Comparison of ENCODE assay signal across 17 cellular contexts in the genomic region with DNA sequence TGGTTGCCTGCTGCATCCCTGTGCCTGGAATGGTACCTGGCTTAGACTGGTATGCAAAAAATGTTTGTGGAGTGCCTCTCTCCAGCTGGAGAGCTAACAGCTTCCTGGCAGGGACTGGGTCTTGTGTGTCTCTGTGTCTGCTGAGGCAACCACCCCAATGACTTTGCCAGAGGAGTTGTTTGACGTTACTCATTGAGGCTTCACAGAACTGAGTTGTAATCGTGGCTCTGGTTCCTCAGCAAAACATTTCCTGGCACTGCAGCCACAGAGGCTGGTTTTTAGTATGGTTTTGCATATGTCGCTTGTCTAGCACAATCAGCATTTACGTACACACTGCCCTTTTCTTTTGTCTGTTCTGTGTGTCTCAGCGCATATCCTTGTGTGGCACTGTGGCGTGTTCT. TPM values are rescaled to one million over a fixed set of nuclear protein-coding genes. Genes with fewer than 3 reads are reported as not detected.
DNase-seq lines count a peak whose midpoint lies in the region; TF ChIP-seq lines count a peak whose summit lies in the region.
"Had no signal": no experiment of that assay in that cellular context is flagged by ENCODE, and none has a peak within 500 bp of the region (broad histone marks: within the 10 kb centered on the region; RNA-seq: fewer than 3 reads in every experiment).

No MANE protein-coding gene starts in this region.

- H4K5ac ChIP-seq in mesendoderm (ENCODE audit: low read length), result no peak overlapping the region

- no CpG with 5 or more reads among the region's 6 CpGs for WGBS in mesendoderm (ENCODE audit: extremely low coverage, insufficient coverage, low lambda C conversion rate)
- WGBS in esophagus muscularis mucosa, result 100% methylated on average over 5 of the region's 6 CpGs

- no peak for TF ChIP-seq EP300 in esophagus muscularis mucosa (IDR thresholded peaks at IDR 0.05)

- H4K8ac ChIP-seq in mesendoderm (ENCODE audit: low read depth, low read length), result no peak overlapping the region

- H3K27ac Mint-ChIP-seq in CD4-positive, alpha-beta memory T cell, result peak overlapping the region in 5 of 7 donors; percentile 10 to 57 (median 41)
- H3K27ac Mint-ChIP-seq in activated naive CD4-positive, alpha-beta T cell treated with anti-CD3 and anti-CD28 coated beads, Interleukin-2, amount 10 ng/mL, durations not matched to agents 7 days and 5 days, result peak overlapping the region; percentile 67
- H3K27ac Mint-ChIP-seq: H9, memory B cell had no signal

- CTCF ChIA-PET in CD4-positive, alpha-beta memory T cell (lab: Charles Lee; ENCODE audit: partially characterized antibody), result no interaction called here
- CTCF ChIA-PET in activated naive CD4-positive, alpha-beta T cell treated with anti-CD3 and anti-CD28 coated beads, Interleukin-2, amount 10 ng/mL, durations not matched to agents 7 days and 5 days (lab: Charles Lee), result no interaction called here

- H2BK120ac ChIP-seq in mesendoderm (ENCODE audit: low read depth, low read length), result no peak overlapping the region

- H3K18ac ChIP-seq in mesendoderm (ENCODE audit: low read length), result no peak overlapping the region

- H3K56ac ChIP-seq in mesendoderm (ENCODE audit: low read length), result no peak overlapping the region

- H3K4me3 ChIP-seq in CD4-positive, alpha-beta memory T cell (ENCODE audit: low read length in 2 of 2), result no peak overlapping the region
- H3K4me3 ChIP-seq in mesendoderm (ENCODE audit: low read length) (no peak overlapping the region), esophagus muscularis mucosa (no peak overlapping the region)
- H3K4me3 ChIP-seq: SJSA1 had no signal

- no peak overlapping the region for H2AK5ac ChIP-seq in mesendoderm (ENCODE audit: low read length)

- H2BK15ac ChIP-seq in mesendoderm (replicated peaks; ENCODE audit: low read depth), result no peak overlapping the region

- H3K27me3 ChIP-seq in CD4-positive, alpha-beta memory T cell (ENCODE audit: insufficient read depth, low read length), result no peaks in the 10 kb centered on the region
- no peaks in the 10 kb centered on the region for H3K27me3 ChIP-seq in mesendoderm (ENCODE audit: insufficient read depth, low read length, poor library complexity)
- no peaks in the 10 kb centered on the region for H3K27me3 ChIP-seq in esophagus muscularis mucosa
- H3K27me3 ChIP-seq: SJSA1 had no signal

- DNase-seq in AG08395 (ENCODE audit: low spot score) (peak; percentile 28), mesendoderm (peak; percentile 51), esophagus muscularis mucosa (ENCODE audit: extremely low spot score) (no peak), germinal center (ENCODE audit: low spot score) (no peak), GM13976 (ENCODE audit: low spot score) (no peak)
- DNase-seq in CD4-positive, alpha-beta memory T cell, result no peak
- no peak for DNase-seq in activated naive CD4-positive, alpha-beta T cell treated with anti-CD3 and anti-CD28 coated beads, Interleukin-2, amount 10 ng/mL, durations not matched to agents 7 days and 5 days
- DNase-seq: activated effector memory CD4-positive, alpha-beta T cell treated with anti-CD3 and anti-CD28 coated beads, Interleukin-2, amount 50 U/mL, for 16 hours; H9; hippocampal formation; NK-92 treated with Interleukin-12 subunit alpha and Interleukin-12 subunit beta, amount 100 ng/mL, for 24 hours; stimulated activated naive CD4-positive, alpha-beta T cell treated with Interleukin-2 at 50 U/mL for 16 hours had no signal

- no peaks in the 10 kb centered on the region for H3K4me1 ChIP-seq in CD4-positive, alpha-beta memory T cell (ENCODE audit: insufficient read depth, low read length)
- H3K4me1 ChIP-seq in mesendoderm (ENCODE audit: control insufficient read depth, low read depth, low read length) (no peaks in the 10 kb centered on the region), esophagus muscularis mucosa (peaks cover 2 to 11% (median 6%) of the 10 kb centered on the region in 4 donors)

- H3K23ac ChIP-seq in mesendoderm (ENCODE audit: low read length), result peak overlapping the region; percentile 45

- peaks cover 45% of the 10 kb centered on the region for H3K36me3 ChIP-seq in CD4-positive, alpha-beta memory T cell (ENCODE audit: insufficient read depth, low read length)
- H3K36me3 ChIP-seq in mesendoderm (ENCODE audit: control insufficient read depth, insufficient read depth, low read length) (peaks cover 21% of the 10 kb centered on the region), esophagus muscularis mucosa (peaks cover 56 to 100% (median 93%) of the 10 kb centered on the region in 4 donors)

- POLR2A ChIA-PET in CD4-positive, alpha-beta memory T cell (lab: Charles Lee; ENCODE audit: partially characterized antibody), result no interaction called here

- no peak overlapping the region for H3K9ac ChIP-seq in mesendoderm (ENCODE audit: low read length)

- H3K9me3 Mint-ChIP-seq in CD4-positive, alpha-beta memory T cell, result no peaks in the 10 kb centered on the region
- no peaks in the 10 kb centered on the region for H3K9me3 Mint-ChIP-seq in activated naive CD4-positive, alpha-beta T cell treated with anti-CD3 and anti-CD28 coated beads, Interleukin-2, amount 10 ng/mL, durations not matched to agents 7 days and 5 days
- H3K9me3 Mint-ChIP-seq: central memory CD8-positive, alpha-beta T cell; H9; memory B cell had no signal

- no peak for TF ChIP-seq POLR2A in esophagus muscularis mucosa (IDR thresholded peaks at IDR 0.05; ENCODE audit: low read depth)

- no peak overlapping the region for H3K4me3 Mint-ChIP-seq in CD4-positive, alpha-beta memory T cell
- no peak overlapping the region for H3K4me3 Mint-ChIP-seq in activated naive CD4-positive, alpha-beta T cell treated with anti-CD3 and anti-CD28 coated beads, Interleukin-2, amount 10 ng/mL, durations not matched to agents 7 days and 5 days
- H3K4me3 Mint-ChIP-seq: central memory CD8-positive, alpha-beta T cell; H9; memory B cell had no signal

- in situ Hi-C loops in GM13976 (cut with MboI; ENCODE audit: low sequenced_read_pairs, unreplicated experiment), result no loop called here

- no peaks in the 10 kb centered on the region for H3K27me3 Mint-ChIP-seq in CD4-positive, alpha-beta memory T cell
- H3K27me3 Mint-ChIP-seq in activated naive CD4-positive, alpha-beta T cell treated with anti-CD3 and anti-CD28 coated beads, Interleukin-2, amount 10 ng/mL, durations not matched to agents 7 days and 5 days, result no peaks in the 10 kb centered on the region
- H3K27me3 Mint-ChIP-seq: central memory CD8-positive, alpha-beta T cell; memory B cell had no signal

- H3K36me3 Mint-ChIP-seq in CD4-positive, alpha-beta memory T cell, result peaks cover 57 to 73% of the 10 kb centered on the region in 2 donors
- peaks cover 69% of the 10 kb centered on the region for H3K36me3 Mint-ChIP-seq in activated naive CD4-positive, alpha-beta T cell treated with anti-CD3 and anti-CD28 coated beads, Interleukin-2, amount 10 ng/mL, durations not matched to agents 7 days and 5 days

- H2BK5ac ChIP-seq in mesendoderm (ENCODE audit: low read length), result no peak overlapping the region

- H3K79me1 ChIP-seq in mesendoderm (ENCODE audit: low read length), result peaks cover 24% of the 10 kb centered on the region

- intact Hi-C loops in CD4-positive, alpha-beta memory T cell (cut with micrococcal nuclease), result no loop called here
- intact Hi-C loops in esophagus muscularis mucosa (cut with DNase I), result no loop called here

- no peak overlapping the region for H3K27ac ChIP-seq in CD4-positive, alpha-beta memory T cell (ENCODE audit: low read depth, low read length)
- H3K27ac ChIP-seq in mesendoderm (ENCODE audit: low read depth, low read length), result no peak overlapping the region
- H3K27ac ChIP-seq in esophagus muscularis mucosa (replicated peaks in 1 of 4), result no peak overlapping the region
- H3K27ac ChIP-seq: C4-2B, HL-60, SJSA1 had no signal

- H3K4ac ChIP-seq in mesendoderm (ENCODE audit: low read depth, low read length), result no peak overlapping the region

- peaks cover 10% of the 10 kb centered on the region for H3K79me2 ChIP-seq in mesendoderm (ENCODE audit: control insufficient read depth, insufficient read depth, low read length)

- H3K9me3 ChIP-seq in CD4-positive, alpha-beta memory T cell (ENCODE audit: control insufficient read depth in 1 of 2, low read length in 2 of 2), result no peaks in the 10 kb centered on the region
- no peaks in the 10 kb centered on the region for H3K9me3 ChIP-seq in esophagus muscularis mucosa
- H3K9me3 ChIP-seq: SJSA1 had no signal

- peaks cover 12 to 29% (median 26%) of the 10 kb centered on the region in 4 donors for H3K4me1 Mint-ChIP-seq in CD4-positive, alpha-beta memory T cell
- H3K4me1 Mint-ChIP-seq in activated naive CD4-positive, alpha-beta T cell treated with anti-CD3 and anti-CD28 coated beads, Interleukin-2, amount 10 ng/mL, durations not matched to agents 7 days and 5 days, result peaks cover 29% of the 10 kb centered on the region

- no peak for TF ChIP-seq CTCF in esophagus muscularis mucosa (IDR thresholded peaks at IDR 0.05)
- no peak for TF ChIP-seq CTCF in GM13976 (IDR thresholded peaks at IDR 0.05; ENCODE audit: borderline replicate concordance, control extremely low read depth, extremely low read depth, insufficient read depth, missing control alignments)

- no peak overlapping the region for H3K4me2 ChIP-seq in mesendoderm (ENCODE audit: low read length)

RNA-seq across cellular contexts. Expression of gene ZNF282, which starts 7.5 kb away (rescaled TPM):
- total RNA-seq in CD4-positive, alpha-beta memory T cell, result 10 to 100 TPM; 19.1 to 20.7 TPM
- 1 to 10 TPM in 1 of 2 donors, under 1 TPM in 1; 0.13 to 1.8 TPM for polyA plus RNA-seq in CD4-positive, alpha-beta memory T cell
- 17.2 TPM for polyA plus RNA-seq in mesendoderm (2013, experiment 1 of 2)
- polyA plus RNA-seq in mesendoderm (2013, experiment 2 of 2), result 17.8 TPM
- 10 to 100 TPM; 16.9 to 28.7 (median 22.2) TPM for total RNA-seq in esophagus muscularis mucosa

RNA-seq across cellular contexts. Expression of gene ZNF212, which starts 36.6 kb away (rescaled TPM):
- 10 to 100 TPM; 21.5 to 24.0 TPM for total RNA-seq in CD4-positive, alpha-beta memory T cell
- polyA plus RNA-seq in CD4-positive, alpha-beta memory T cell, result 1 to 10 TPM; 4.5 to 9.3 TPM
- polyA plus RNA-seq in mesendoderm (2013, experiment 1 of 2), result 7.1 TPM
- 7.4 TPM for polyA plus RNA-seq in mesendoderm (2013, experiment 2 of 2)
- total RNA-seq in esophagus muscularis mucosa, result 1 to 10 TPM; 4.8 to 8.8 (median 7.4) TPM

RNA-seq across cellular contexts. Expression of gene ZNF398, which starts 55.6 kb away (rescaled TPM):
- total RNA-seq in CD4-positive, alpha-beta memory T cell, result 10 to 100 TPM; 26.9 to 28.4 TPM
- polyA plus RNA-seq in CD4-positive, alpha-beta memory T cell, result 10 to 100 TPM in 1 of 2 donors, 1 to 10 TPM in 1; 7.5 to 13.9 TPM
- 9.1 TPM for polyA plus RNA-seq in mesendoderm (2013, experiment 1 of 2)
- polyA plus RNA-seq in mesendoderm (2013, experiment 2 of 2), result 9.8 TPM
- total RNA-seq in esophagus muscularis mucosa, result 10 to 100 TPM; 16.9 to 22.6 (median 19.2) TPM

RNA-seq across cellular contexts. Expression of gene ZNF783, which starts 59.2 kb away (rescaled TPM):
- total RNA-seq in CD4-positive, alpha-beta memory T cell, result 10 to 100 TPM; 42.6 to 43.5 TPM
- polyA plus RNA-seq in CD4-positive, alpha-beta memory T cell, result 1 to 10 TPM; 2.7 to 8.0 TPM
- 2.9 TPM for polyA plus RNA-seq in mesendoderm (2013, experiment 1 of 2)
- polyA plus RNA-seq in mesendoderm (2013, experiment 2 of 2), result 2.6 TPM
- 10 to 100 TPM in 3 of 4 donors, 1 to 10 TPM in 1; 8.4 to 12.2 (median 11.9) TPM for total RNA-seq in esophagus muscularis mucosa

Comparison
In these comparisons a context has a peak if more than half of its experiments do, and no peak if none do; other contexts are left out.
1. DNase-seq: peak in AG08395 (single experiment) and mesendoderm (single experiment); none in CD4-positive, alpha-beta memory T cell (0 of 5), activated naive CD4-positive, alpha-beta T cell treated with anti-CD3 and anti-CD28 coated beads, Interleukin-2, amount 10 ng/mL, durations not matched to agents 7 days and 5 days (single experiment), esophagus muscularis mucosa (single experiment), germinal center (single experiment) and GM13976 (single experiment).